Comparison of ENCODE assay signal across 9 cellular contexts in the genomic region with DNA sequence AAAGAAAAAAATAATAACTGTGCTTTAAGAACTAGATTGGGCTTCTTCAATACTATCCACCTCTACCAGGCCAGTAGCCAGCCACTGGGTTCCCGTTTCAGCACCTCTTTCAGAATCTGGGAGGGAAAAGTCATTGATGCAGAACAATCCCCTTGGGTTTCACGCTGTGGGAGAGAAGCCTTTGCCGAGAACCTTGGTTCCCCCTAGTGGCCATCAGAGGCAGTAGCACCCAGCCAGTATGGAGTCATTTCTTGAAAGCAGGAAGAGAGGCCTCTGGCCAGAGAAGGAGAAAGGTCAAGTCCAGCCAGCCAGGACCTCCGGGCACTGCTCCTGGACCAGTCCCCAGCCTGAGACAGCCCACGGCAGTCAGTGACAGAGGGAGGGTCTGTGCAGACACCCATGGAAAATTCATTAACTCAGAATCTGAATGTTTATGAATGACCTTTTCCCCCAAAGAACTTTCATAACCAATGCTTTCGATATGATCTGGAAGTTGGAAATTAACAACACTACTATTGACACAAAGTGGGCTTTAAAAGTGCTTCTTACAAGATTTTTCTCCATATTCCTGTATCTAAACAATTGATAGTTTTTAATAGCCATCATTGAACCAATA. TPM values are rescaled to one million over a fixed set of nuclear protein-coding genes. Genes with fewer than 3 reads are reported as not detected.
DNase-seq lines count a peak whose midpoint lies in the region; ATAC-seq and TF ChIP-seq lines count a peak whose summit lies in the region.
"Had no signal": no experiment of that assay in that cellular context is flagged by ENCODE, and none has a peak within 500 bp of the region (broad histone marks: within the 10 kb centered on the region; RNA-seq: fewer than 3 reads in every experiment).

No MANE protein-coding gene starts in this region.

- no peak overlapping the region for H2BK5ac ChIP-seq in mesenchymal stem cell (ENCODE audit: low read depth, low read length, poor library complexity, severe bottlenecking)

- peaks cover 9% of the 10 kb centered on the region for H3K27me3 ChIP-seq in CD4-positive, alpha-beta T cell (ENCODE audit: control insufficient read depth, insufficient read depth, low read length)
- no peaks in the 10 kb centered on the region for H3K27me3 ChIP-seq in effector memory CD4-positive, alpha-beta T cell (replicated peaks; ENCODE audit: control insufficient read depth, insufficient read depth, low read length, poor library complexity, severe bottlenecking)
- H3K27me3 ChIP-seq in mesenchymal stem cell (ENCODE audit: control insufficient read depth in 1 of 2, insufficient read depth in 1 of 2, low read length in 2 of 2) = peaks cover 21 to 29% of the 10 kb centered on the region in 2 experiments

- no peak overlapping the region for H3K27ac Mint-ChIP-seq in CD4-positive, alpha-beta T cell

- no peak overlapping the region for H2AFZ ChIP-seq in mesenchymal stem cell (ENCODE audit: low read depth, low read length)

- no peak overlapping the region for H3K4me2 ChIP-seq in mesenchymal stem cell (ENCODE audit: low read length, poor library complexity, severe bottlenecking)

- H3K4me1 Mint-ChIP-seq in CD4-positive, alpha-beta T cell (ENCODE audit: low read depth) = no peaks in the 10 kb centered on the region

- H3K9ac ChIP-seq in mesenchymal stem cell (ENCODE audit: low read length) = peak overlapping the region; percentile 12

- H3K18ac ChIP-seq in mesenchymal stem cell (ENCODE audit: low read depth in 1 of 2, low read length in 2 of 2) = no peak overlapping the region

- no peak overlapping the region for H3K27ac ChIP-seq in CD4-positive, alpha-beta T cell (ENCODE audit: low read depth, low read length)
- no peak overlapping the region for H3K27ac ChIP-seq in effector memory CD4-positive, alpha-beta T cell (ENCODE audit: insufficient read depth, low read length, poor library complexity, severe bottlenecking)
- no peak overlapping the region for H3K27ac ChIP-seq in mesenchymal stem cell (ENCODE audit: low read length, poor library complexity, severe bottlenecking)

- 1% methylated on average over 5 of the region's 6 CpGs for WGBS in mesenchymal stem cell

- no peaks in the 10 kb centered on the region for H3K79me1 ChIP-seq in mesenchymal stem cell (replicated peaks; ENCODE audit: low read length, poor library complexity, severe bottlenecking)

- H3K14ac ChIP-seq in mesenchymal stem cell (ENCODE audit: low read length in 2 of 2) = no peak overlapping the region

- no peak overlapping the region for H2BK120ac ChIP-seq in mesenchymal stem cell (ENCODE audit: low read depth, low read length)

- peaks cover 20% of the 10 kb centered on the region for H3K27me3 Mint-ChIP-seq in CD4-positive, alpha-beta T cell

- H3K4me1 ChIP-seq in effector memory CD4-positive, alpha-beta T cell (ENCODE audit: control insufficient read depth, insufficient read depth, low read length, poor library complexity, severe bottlenecking) = no peaks in the 10 kb centered on the region
- peaks cover 2% of the 10 kb centered on the region for H3K4me1 ChIP-seq in mesenchymal stem cell (ENCODE audit: control insufficient read depth, insufficient read depth, low read depth, low read length)

- H4K91ac ChIP-seq in mesenchymal stem cell (ENCODE audit: low read length) = no peak overlapping the region

- CTCF ChIA-PET in CD4-positive, alpha-beta T cell (lab: Charles Lee) = no interaction called here

- no peaks in the 10 kb centered on the region for H3K9me3 Mint-ChIP-seq in CD4-positive, alpha-beta T cell

- no peak overlapping the region for H3K4me3 ChIP-seq in effector memory CD4-positive, alpha-beta T cell (ENCODE audit: insufficient read depth, low read depth, low read length, poor library complexity, severe bottlenecking)
- no peak overlapping the region for H3K4me3 ChIP-seq in mesenchymal stem cell (ENCODE audit: insufficient read depth in 1 of 2, low read depth in 1 of 2, low read length in 2 of 2)

- H4K8ac ChIP-seq in mesenchymal stem cell (ENCODE audit: low read length) = no peak overlapping the region

- H3K36me3 ChIP-seq in effector memory CD4-positive, alpha-beta T cell (ENCODE audit: control insufficient read depth, insufficient read depth, low read length) = no peaks in the 10 kb centered on the region
- H3K36me3 ChIP-seq in mesenchymal stem cell (ENCODE audit: control insufficient read depth in 1 of 2, insufficient read depth in 2 of 2, low read depth in 1 of 2, low read length in 2 of 2) = no peaks in the 10 kb centered on the region

- DNase-seq in CD4-positive, alpha-beta T cell = peak; percentile 7 to 47 (median 20)
- peak; percentile 62 for DNase-seq in NCI-H526 treated with DMSO at 0.1 percent for 48 hours (lab: John Stamatoyannopoulos, UW)
- peak; percentile 27 to 38 for DNase-seq in activated CD4-positive, alpha-beta T cell treated with anti-CD3 and anti-CD28 coated beads, Interleukin-2, amount 50 U/mL, for 4 hours
- DNase-seq in effector memory CD4-positive, alpha-beta T cell = peak; percentile 2 to 20 (median 7)
- DNase-seq in mesenchymal stem cell = peak; percentile 77
- DNase-seq in stimulated activated CD8-positive, alpha-beta memory T cell treated with anti-CD3 and anti-CD28 coated beads, Interleukin-4, amount 100 ng/mL, for 4 hours (ENCODE audit: low read depth in 2 of 2, low spot score in 1 of 2) = peak; percentile 1 to 19

- H2BK15ac ChIP-seq in mesenchymal stem cell (ENCODE audit: low read depth, poor library complexity, severe bottlenecking) = no peak overlapping the region

- H2AK5ac ChIP-seq in mesenchymal stem cell (ENCODE audit: low read length, severe bottlenecking) = no peak overlapping the region

- TF ChIP-seq CTCF in CD4-positive, alpha-beta T cell (IDR thresholded peaks at IDR 0.05) = peak; percentile 96

- ATAC-seq in CD4-positive, alpha-beta T cell (ENCODE audit: poor library complexity) = peak; percentile 78
- ATAC-seq in GM19351 (IDR thresholded peaks at IDR 0.05; ENCODE audit: unreplicated experiment) (peak; percentile 98), HG03432 (IDR thresholded peaks at IDR 0.05; ENCODE audit: unreplicated experiment) (peak; percentile 97)

- no peak overlapping the region for H3K4me3 Mint-ChIP-seq in CD4-positive, alpha-beta T cell

- H3K23ac ChIP-seq in mesenchymal stem cell (ENCODE audit: low read length in 2 of 2) = no peak overlapping the region

- H3K4ac ChIP-seq in mesenchymal stem cell (ENCODE audit: low read depth in 1 of 2, low read length in 2 of 2) = no peak overlapping the region

- no peaks in the 10 kb centered on the region for H3K9me3 ChIP-seq in CD4-positive, alpha-beta T cell (ENCODE audit: control insufficient read depth, low read length)
- H3K9me3 ChIP-seq in effector memory CD4-positive, alpha-beta T cell (ENCODE audit: control insufficient read depth, low read length) = no peaks in the 10 kb centered on the region
- no peaks in the 10 kb centered on the region for H3K9me3 ChIP-seq in mesenchymal stem cell (ENCODE audit: control insufficient read depth, low read length)

- intact Hi-C loops in CD4-positive, alpha-beta T cell (cut with DNase I, micrococcal nuclease) = loop anchor here (2.0 kb wide), 1 partner anchor 41 kb away; no protein-coding TSS in a partner anchor

- no peak overlapping the region for H2BK12ac ChIP-seq in mesenchymal stem cell (ENCODE audit: low read length in 2 of 2)

- H3K36me3 Mint-ChIP-seq in CD4-positive, alpha-beta T cell (ENCODE audit: low read depth) = no peaks in the 10 kb centered on the region

- POLR2A ChIA-PET in CD4-positive, alpha-beta T cell (lab: Charles Lee) = no interaction called here

RNA-seq across cellular contexts. Expression of gene CDH5, which starts 51.2 kb away (rescaled TPM):
- total RNA-seq in CD4-positive, alpha-beta T cell = not detected
- polyA plus RNA-seq in mesenchymal stem cell (2013, experiment 1 of 2) = 0.01 TPM
- polyA plus RNA-seq in mesenchymal stem cell (2013, experiment 2 of 2) = not detected
- total RNA-seq: activated CD8-positive, alpha-beta memory T cell treated with anti-CD3 and anti-CD28 coated beads for 36 hours had no signal

Comparison
In these comparisons a context has a peak if more than half of its experiments do, and no peak if none do; other contexts are left out.
1. DNase-seq: peak in every context shown above with its lines; median percentile 77 in mesenchymal stem cell; 62 in NCI-H526 treated with DMSO at 0.1 percent for 48 hours; 32 in activated CD4-positive, alpha-beta T cell treated with anti-CD3 and anti-CD28 coated beads, Interleukin-2, amount 50 U/mL, for 4 hours; 20 in CD4-positive, alpha-beta T cell; 10 in stimulated activated CD8-positive, alpha-beta memory T cell treated with anti-CD3 and anti-CD28 coated beads, Interleukin-4, amount 100 ng/mL, for 4 hours; 7 in effector memory CD4-positive, alpha-beta T cell.